Comparison of ENCODE assay signal across 15 cellular contexts in the genomic region with DNA sequence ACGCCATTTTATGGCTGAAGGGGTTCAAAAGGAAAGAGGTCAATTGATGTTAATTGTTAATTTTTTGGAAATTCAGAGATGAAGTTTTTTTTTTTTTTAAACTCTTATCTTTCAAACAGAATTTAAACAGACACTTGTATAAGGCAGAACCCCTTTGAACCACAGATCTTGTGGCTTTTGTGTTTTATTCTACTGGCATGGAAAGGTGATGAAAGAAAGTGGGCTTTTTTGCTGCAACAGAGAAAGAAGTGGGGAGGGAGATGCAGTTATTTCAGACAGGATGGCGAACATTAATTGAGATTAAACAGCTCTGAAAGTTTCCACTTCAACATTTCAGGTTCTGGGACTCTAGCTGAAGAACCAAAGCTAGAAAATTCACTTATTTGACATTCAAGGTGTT.
"Had no signal": no experiment of that assay in that cellular context is flagged by ENCODE, and none has a peak within 500 bp of the region (broad histone marks: within the 10 kb centered on the region; RNA-seq: fewer than 3 reads in every experiment).

No MANE protein-coding gene starts in this region.

- H3K4me1 ChIP-seq: testis had no signal

- H3K9me3 Mint-ChIP-seq: activated T-helper 2 cell treated with anti-CD3 and anti-CD28 coated beads, Interferon-gamma antibody, Interleukin-2, Interleukin-4, amounts not matched to agents 10 μg/mL and 5 μg/mL and 100 μg/mL, durations not matched to agents 14 hours and 24 hours and 36 hours; dendritic cell treated with granulocyte-macrophage colony-stimulating factor and Interleukin-4, amounts not matched to agents 40 ng/mL and 50 ng/mL, for 4 days; effector memory CD8-positive, alpha-beta T cell had no signal

- H3K4me3 Mint-ChIP-seq: dendritic cell treated with granulocyte-macrophage colony-stimulating factor and Interleukin-4, amounts not matched to agents 40 ng/mL and 50 ng/mL, for 4 days; effector memory CD8-positive, alpha-beta T cell had no signal

- H3K27me3 ChIP-seq: foreskin keratinocyte, right atrium auricular region, stomach, testis, upper lobe of left lung had no signal

- H3K27ac Mint-ChIP-seq: activated T-helper 2 cell treated with anti-CD3 and anti-CD28 coated beads, Interferon-gamma antibody, Interleukin-2, Interleukin-4, amounts not matched to agents 10 μg/mL and 5 μg/mL and 100 μg/mL, durations not matched to agents 14 hours and 24 hours and 36 hours; dendritic cell treated with granulocyte-macrophage colony-stimulating factor and Interleukin-4, amounts not matched to agents 40 ng/mL and 50 ng/mL, for 4 days; progenitor cell of endocrine pancreas had no signal

- DNase-seq: activated CD8-positive, alpha-beta memory T cell treated with anti-CD3 and anti-CD28 coated beads for 24 hours; effector memory CD8-positive, alpha-beta T cell; foreskin keratinocyte; head of caudate nucleus; mesendoderm; stimulated activated CD4-positive, alpha-beta T cell treated with anti-CD3 and anti-CD28 coated beads, Interleukin-2, amount 100 ng/mL, for 48 hours; stomach; T-helper 9 cell; testis; upper lobe of left lung had no signal

- H3K9me3 ChIP-seq: right atrium auricular region, stomach, testis, upper lobe of left lung had no signal

- ATAC-seq: activated CD4-positive, CD25-positive, alpha-beta regulatory T cell treated with anti-CD3 and anti-CD28 coated beads, Interleukin-2, amount 50 U/mL, for 24 hours; effector memory CD8-positive, alpha-beta T cell; foreskin keratinocyte had no signal

- H3K27ac ChIP-seq: foreskin keratinocyte, right atrium auricular region, stomach, testis, upper lobe of left lung had no signal

- H3K4me3 ChIP-seq: right atrium auricular region, stomach, testis, upper lobe of left lung had no signal

- H3K27me3 Mint-ChIP-seq: progenitor cell of endocrine pancreas had no signal

- H3K36me3 ChIP-seq: right atrium auricular region, stomach, upper lobe of left lung had no signal
